In genomic region chr19:5466814-5467291, GRCh38 we compare ENCODE assay signal across 21 cellular contexts. TPM values are rescaled to one million over a fixed set of nuclear protein-coding genes. Genes with fewer than 3 reads are reported as not detected.
DNase-seq lines count a peak whose midpoint lies in the region; ATAC-seq and TF ChIP-seq lines count a peak whose summit lies in the region.
"Had no signal": no experiment of that assay in that cellular context is flagged by ENCODE, and none has a peak within 500 bp of the region (broad histone marks: within the 10 kb centered on the region; RNA-seq: fewer than 3 reads in every experiment).

No MANE protein-coding gene starts in this region.

- POLR2A ChIA-PET in RWPE1 (lab: Yijun Ruan, JAX; ENCODE audit: low non-redundant PET), result no interaction called here

- H3K9me3 ChIP-seq in right atrium auricular region (no peaks in the 10 kb centered on the region), heart right ventricle (peaks cover 0 to 1% (median 0%) of the 10 kb centered on the region in 11 donors)
- H3K9me3 ChIP-seq: lower lobe of right lung, psoas muscle, stomach, vagina had no signal

- H3K27ac ChIP-seq in right atrium auricular region, result no peak overlapping the region
- H3K27ac ChIP-seq in RWPE1, result peak overlapping the region; percentile 44
- H3K27ac ChIP-seq in heart right ventricle, result no peak overlapping the region
- H3K27ac ChIP-seq: HL-60, lower lobe of right lung, psoas muscle, stomach, vagina had no signal

- intact Hi-C loops in Right ventricle myocardium superior (cut with DNase I) (no loop called here), heart right ventricle (cut with DNase I) (no loop called here)

- H3K4me1 ChIP-seq in right atrium auricular region (peaks cover 0 to 8% of the 10 kb centered on the region in 2 donors), heart right ventricle (peaks cover 0 to 12% (median 4%) of the 10 kb centered on the region in 9 donors)
- H3K4me1 ChIP-seq: lower lobe of right lung, psoas muscle had no signal

- DNase-seq in Right ventricle myocardium superior, result peak; percentile 68
- DNase-seq in right atrium auricular region (ENCODE audit: low spot score), result no peak
- no peak for DNase-seq in RWPE1 (ENCODE audit: low spot score)
- peak; percentile 17 to 34 for DNase-seq in heart right ventricle
- DNase-seq in GOT3 (lab: John Stamatoyannopoulos, UW), result no peak
- DNase-seq in NCI-H128 (lab: John Stamatoyannopoulos, UW; ENCODE audit: unreplicated experiment), result no peak
- DNase-seq in activated naive CD4-positive, alpha-beta T cell (lab: John Stamatoyannopoulos, UW), result no peak
- DNase-seq: activated B cell treated with CpG ODN at 0.5 μM for 24 hours, foreskin fibroblast, KG1, lower lobe of right lung, naive B cell, NCI-H1436 treated with DMSO at 0.1 percent for 48 hours, psoas muscle, stomach, T-helper 17 cell had no signal

- TF ChIP-seq CTCF in right atrium auricular region (IDR thresholded peaks at IDR 0.05) (no peak), RWPE1 (conservative IDR thresholded peaks at IDR 0.05; ENCODE audit: low read depth) (no peak), heart right ventricle (IDR thresholded peaks at IDR 0.05) (no peak)

- H3K4me3 ChIP-seq in right atrium auricular region (no peak overlapping the region), heart right ventricle (no peak overlapping the region)
- H3K4me3 ChIP-seq: GM23338, lower lobe of right lung, psoas muscle, stomach, vagina had no signal

- 19% methylated on average over 12 of the region's 12 CpGs for WGBS in heart right ventricle, 2 donors

- H3K36me3 ChIP-seq in right atrium auricular region (no peaks in the 10 kb centered on the region), heart right ventricle (no peaks in the 10 kb centered on the region)
- H3K36me3 ChIP-seq: lower lobe of right lung, stomach, vagina had no signal

- no peaks in the 10 kb centered on the region for H3K27me3 ChIP-seq in right atrium auricular region
- peaks cover 0 to 13% (median 0%) of the 10 kb centered on the region in 7 donors for H3K27me3 ChIP-seq in heart right ventricle
- H3K27me3 ChIP-seq: stomach, vagina had no signal

- CTCF ChIA-PET in RWPE1 (lab: Yijun Ruan, JAX), result interaction anchor here (0.6 kb wide), 2 partner anchors 21 to 433 kb away, joined by 3 read pairs; no protein-coding TSS in a partner anchor

- ATAC-seq in Right ventricle myocardium superior (ENCODE audit: poor library complexity), result peak; percentile 86
- ATAC-seq in heart right ventricle, result peak; percentile 30 to 70 (median 56)
- no peak for ATAC-seq in GM21786 (IDR thresholded peaks at IDR 0.05; ENCODE audit: unreplicated experiment)
- ATAC-seq: GM23338, lower lobe of right lung, psoas muscle, T-helper 17 cell had no signal

RNA-seq across cellular contexts. Expression of gene ZNRF4, which starts 11.6 kb away (rescaled TPM):
- total RNA-seq in Right ventricle myocardium superior (not detected), right atrium auricular region (not detected), heart right ventricle (not detected)
- polyA plus RNA-seq in heart right ventricle, result not detected
- total RNA-seq: activated B cell treated with CpG ODN at 0.5 μM for 24 hours, chondrocyte, GM23338, lower lobe of right lung, psoas muscle, stomach, T-helper 17 cell, vagina had no signal
- polyA plus RNA-seq: GM23338, psoas muscle, stomach had no signal

Comparison
In these comparisons a context has a peak if more than half of its experiments do, and no peak if none do; other contexts are left out.
1. DNase-seq: peak in Right ventricle myocardium superior (single experiment) and heart right ventricle (2 of 2); none in right atrium auricular region (single experiment), RWPE1 (single experiment), GOT3 (single experiment), NCI-H128 (single experiment) and activated naive CD4-positive, alpha-beta T cell (0 of 4).